In genomic region chr18:1014496-1014895, GRCh38 we compare ENCODE assay signal across 1 cellular context.
TF ChIP-seq lines count a peak whose summit lies in the region.

No MANE protein-coding gene starts in this region.

TF ChIP-seq in GM23338, 12 proteins besides CTCF, POLR2A, EP300 and RAD21 (continued from another document):
- TF ChIP-seq, protein P1, sequence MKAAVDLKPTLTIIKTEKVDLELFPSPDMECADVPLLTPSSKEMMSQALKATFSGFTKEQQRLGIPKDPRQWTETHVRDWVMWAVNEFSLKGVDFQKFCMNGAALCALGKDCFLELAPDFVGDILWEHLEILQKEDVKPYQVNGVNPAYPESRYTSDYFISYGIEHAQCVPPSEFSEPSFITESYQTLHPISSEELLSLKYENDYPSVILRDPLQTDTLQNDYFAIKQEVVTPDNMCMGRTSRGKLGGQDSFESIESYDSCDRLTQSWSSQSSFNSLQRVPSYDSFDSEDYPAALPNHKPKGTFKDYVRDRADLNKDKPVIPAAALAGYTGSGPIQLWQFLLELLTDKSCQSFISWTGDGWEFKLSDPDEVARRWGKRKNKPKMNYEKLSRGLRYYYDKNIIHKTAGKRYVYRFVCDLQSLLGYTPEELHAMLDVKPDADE (IDR thresholded peaks at IDR 0.05) = no peak
- no peak for TF ChIP-seq NANOG (IDR thresholded peaks at IDR 0.05; ENCODE audit: borderline replicate concordance)
- TF ChIP-seq, protein P2, sequence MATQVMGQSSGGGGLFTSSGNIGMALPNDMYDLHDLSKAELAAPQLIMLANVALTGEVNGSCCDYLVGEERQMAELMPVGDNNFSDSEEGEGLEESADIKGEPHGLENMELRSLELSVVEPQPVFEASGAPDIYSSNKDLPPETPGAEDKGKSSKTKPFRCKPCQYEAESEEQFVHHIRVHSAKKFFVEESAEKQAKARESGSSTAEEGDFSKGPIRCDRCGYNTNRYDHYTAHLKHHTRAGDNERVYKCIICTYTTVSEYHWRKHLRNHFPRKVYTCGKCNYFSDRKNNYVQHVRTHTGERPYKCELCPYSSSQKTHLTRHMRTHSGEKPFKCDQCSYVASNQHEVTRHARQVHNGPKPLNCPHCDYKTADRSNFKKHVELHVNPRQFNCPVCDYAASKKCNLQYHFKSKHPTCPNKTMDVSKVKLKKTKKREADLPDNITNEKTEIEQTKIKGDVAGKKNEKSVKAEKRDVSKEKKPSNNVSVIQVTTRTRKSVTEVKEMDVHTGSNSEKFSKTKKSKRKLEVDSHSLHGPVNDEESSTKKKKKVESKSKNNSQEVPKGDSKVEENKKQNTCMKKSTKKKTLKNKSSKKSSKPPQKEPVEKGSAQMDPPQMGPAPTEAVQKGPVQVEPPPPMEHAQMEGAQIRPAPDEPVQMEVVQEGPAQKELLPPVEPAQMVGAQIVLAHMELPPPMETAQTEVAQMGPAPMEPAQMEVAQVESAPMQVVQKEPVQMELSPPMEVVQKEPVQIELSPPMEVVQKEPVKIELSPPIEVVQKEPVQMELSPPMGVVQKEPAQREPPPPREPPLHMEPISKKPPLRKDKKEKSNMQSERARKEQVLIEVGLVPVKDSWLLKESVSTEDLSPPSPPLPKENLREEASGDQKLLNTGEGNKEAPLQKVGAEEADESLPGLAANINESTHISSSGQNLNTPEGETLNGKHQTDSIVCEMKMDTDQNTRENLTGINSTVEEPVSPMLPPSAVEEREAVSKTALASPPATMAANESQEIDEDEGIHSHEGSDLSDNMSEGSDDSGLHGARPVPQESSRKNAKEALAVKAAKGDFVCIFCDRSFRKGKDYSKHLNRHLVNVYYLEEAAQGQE (IDR thresholded peaks at IDR 0.05; ENCODE audit: unreplicated experiment) = no peak
- TF ChIP-seq STAT1 (IDR thresholded peaks at IDR 0.05; ENCODE audit: unreplicated experiment) = no peak
- no peak for TF ChIP-seq ZNF331 (CRISPR knock-in tag; IDR thresholded peaks at IDR 0.05; ENCODE audit: low read depth)
- no peak for TF ChIP-seq ZNF114 (CRISPR knock-in tag; IDR thresholded peaks at IDR 0.05)
- no peak for TF ChIP-seq EZH2phosphoT487 (IDR thresholded peaks at IDR 0.05; ENCODE audit: unreplicated experiment)
- no peak for TF ChIP-seq JUNB (IDR thresholded peaks at IDR 0.05; ENCODE audit: unreplicated experiment)
- no peak for TF ChIP-seq EZH2 (IDR thresholded peaks at IDR 0.05; ENCODE audit: low read depth, unreplicated experiment)
- TF ChIP-seq POLR2AphosphoS5 (IDR thresholded peaks at IDR 0.05; ENCODE audit: low read depth) = no peak
- TF ChIP-seq CREB1 (CRISPR knock-in tag; IDR thresholded peaks at IDR 0.05; ENCODE audit: low read depth) = no peak
